8 cellular contexts compared by ENCODE assay signal in genomic region chr19:49469828-49470614, GRCh38. TPM values are rescaled to one million over a fixed set of nuclear protein-coding genes. Genes with fewer than 3 reads are reported as not detected.
DNase-seq lines count a peak whose midpoint lies in the region; ATAC-seq and TF ChIP-seq lines count a peak whose summit lies in the region.

No MANE protein-coding gene starts in this region.

- no peaks in the 10 kb centered on the region for H3K36me3 Mint-ChIP-seq in glutamatergic neuron (ENCODE audit: unreplicated experiment)

- intact Hi-C loops in upper lobe of right lung (cut with DNase I), result no loop called here

- peak; percentile 97 for DNase-seq in NK-92 treated with Interleukin-12 subunit alpha and Interleukin-12 subunit beta, amount 100 ng/mL, for 24 hours (lab: John Stamatoyannopoulos, UW)
- no peak for DNase-seq in NK-92 (lab: John Stamatoyannopoulos, UW; ENCODE audit: unreplicated experiment)
- peak; percentile 60 to 68 for DNase-seq in activated CD8-positive, alpha-beta memory T cell treated with anti-CD3 and anti-CD28 coated beads for 1 hour (ENCODE audit: extremely low read depth in 1 of 2, low read depth in 1 of 2)
- DNase-seq in glutamatergic neuron, result peak; percentile 47
- DNase-seq in upper lobe of right lung, result no peak
- DNase-seq in dermis blood vessel endothelial cell, result no peak
- DNase-seq in DMS153 (lab: John Stamatoyannopoulos, UW), result no peak

- H3K27me3 Mint-ChIP-seq in glutamatergic neuron (ENCODE audit: unreplicated experiment), result peaks cover 9% of the 10 kb centered on the region

- H3K27me3 ChIP-seq in upper lobe of right lung, result no peaks in the 10 kb centered on the region

- H3K27ac Mint-ChIP-seq in glutamatergic neuron (ENCODE audit: unreplicated experiment), result peak overlapping the region; percentile 91

- peaks cover 3% of the 10 kb centered on the region for H3K9me3 Mint-ChIP-seq in glutamatergic neuron (ENCODE audit: unreplicated experiment)

- ATAC-seq in HG03354 (IDR thresholded peaks at IDR 0.05; ENCODE audit: poor library complexity, severe bottlenecking, unreplicated experiment) (peak; percentile 41), upper lobe of right lung (peak; percentile 17)

- H3K4me1 Mint-ChIP-seq in glutamatergic neuron (ENCODE audit: low read depth, unreplicated experiment), result peaks cover 11% of the 10 kb centered on the region

- H3K4me3 ChIP-seq in upper lobe of right lung, result no peak overlapping the region

- no peak overlapping the region for H3K27ac ChIP-seq in upper lobe of right lung

- TF ChIP-seq CTCF in glutamatergic neuron (IDR thresholded peaks at IDR 0.05; ENCODE audit: partially characterized antibody, unreplicated experiment) (no peak), upper lobe of right lung (IDR thresholded peaks at IDR 0.05) (peak; percentile 21)

- no peaks in the 10 kb centered on the region for H3K9me3 ChIP-seq in upper lobe of right lung

- H3K4me3 Mint-ChIP-seq in glutamatergic neuron (ENCODE audit: unreplicated experiment), result no peak overlapping the region

- peaks cover 12% of the 10 kb centered on the region for H3K36me3 ChIP-seq in upper lobe of right lung

- peaks cover 6% of the 10 kb centered on the region for H3K4me1 ChIP-seq in upper lobe of right lung

RNA-seq across cellular contexts. Expression of gene FLT3LG, which starts 4.0 kb away (rescaled TPM):
- total RNA-seq in glutamatergic neuron (ENCODE audit: unreplicated experiment) (13.1 TPM), upper lobe of right lung (12.1 TPM), dermis blood vessel endothelial cell (1.2 and 1.6 TPM in 2 replicates)

RNA-seq across cellular contexts. Expression of gene ALDH16A1, which starts 17.0 kb away (rescaled TPM):
- total RNA-seq in glutamatergic neuron (ENCODE audit: unreplicated experiment) (28.6 TPM), upper lobe of right lung (32.3 TPM), dermis blood vessel endothelial cell (55.3 and 82.5 TPM in 2 replicates)

RNA-seq across cellular contexts. Expression of gene RPL13A, which starts 17.4 kb away (rescaled TPM):
- total RNA-seq in glutamatergic neuron (ENCODE audit: unreplicated experiment), result 1,648 TPM
- 1,829 TPM for total RNA-seq in upper lobe of right lung
- total RNA-seq in dermis blood vessel endothelial cell, result 2,583 and 3,504 TPM in 2 replicates

RNA-seq across cellular contexts. Expression of gene PIH1D1, which starts 18.4 kb away (rescaled TPM):
- total RNA-seq in glutamatergic neuron (ENCODE audit: unreplicated experiment) (104 TPM), upper lobe of right lung (64.2 TPM), dermis blood vessel endothelial cell (143 and 169 TPM in 2 replicates)

RNA-seq across cellular contexts. Expression of gene RPS11, which starts 26.2 kb away (rescaled TPM):
- total RNA-seq in glutamatergic neuron (ENCODE audit: unreplicated experiment), result 1,862 TPM
- total RNA-seq in upper lobe of right lung, result 1,616 TPM
- 2,205 and 5,498 TPM in 2 replicates for total RNA-seq in dermis blood vessel endothelial cell

Comparison
In these comparisons a context has a peak if more than half of its experiments do, and no peak if none do; other contexts are left out.
1. DNase-seq: peak in NK-92 treated with Interleukin-12 subunit alpha and Interleukin-12 subunit beta, amount 100 ng/mL, for 24 hours (single experiment), activated CD8-positive, alpha-beta memory T cell treated with anti-CD3 and anti-CD28 coated beads for 1 hour (2 of 2) and glutamatergic neuron (single experiment); none in NK-92 (single experiment), upper lobe of right lung (single experiment), dermis blood vessel endothelial cell (single experiment) and DMS153 (single experiment).